ENCODE assay signal across 8 cellular contexts in the genomic region with DNA sequence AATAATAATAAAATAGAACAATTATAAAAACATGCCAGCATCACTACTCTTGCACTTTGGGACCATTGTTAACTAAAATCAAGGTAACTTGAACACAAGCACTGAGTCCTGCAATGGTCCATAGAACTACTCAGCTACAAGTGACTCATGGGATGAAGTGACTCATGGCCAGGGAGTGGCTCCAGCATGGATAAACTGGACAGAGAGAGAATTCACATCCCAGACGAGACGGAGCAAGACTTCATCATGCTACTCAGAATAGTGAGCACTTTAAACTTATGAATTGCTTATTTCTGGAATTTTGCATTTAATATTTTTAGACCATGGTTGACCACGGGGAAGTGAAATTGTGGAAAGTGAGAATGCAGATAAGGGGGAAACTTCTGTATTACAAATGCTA. TPM values are rescaled to one million over a fixed set of nuclear protein-coding genes. Genes with fewer than 3 reads are reported as not detected.
A peak's percentile ranks its signal among the peaks of the same experiment; 100 is the strongest.
DNase-seq lines count a peak whose midpoint lies in the region; FAIRE-seq and TF ChIP-seq lines count a peak whose summit lies in the region.
"Not testable (repeated sequence)": the region's sequence is repeated elsewhere in the genome, so short reads cannot be mapped to it uniquely, and the experiment has no call there.

No MANE protein-coding gene starts in this region.

- intact Hi-C loops in endothelial cell of umbilical vein (cut with micrococcal nuclease) = not testable (repeated sequence)

- H3K36me3 ChIP-seq in endothelial cell of umbilical vein (ENCODE audit: control insufficient read depth in 2 of 2, extremely low read depth in 1 of 2, insufficient read depth in 2 of 2, low read length in 2 of 2); keratinocyte (ENCODE audit: control insufficient read depth in 2 of 2, extremely low read depth in 1 of 2, insufficient read depth in 2 of 2, low read length in 2 of 2): not testable (repeated sequence)

- peak; percentile 88 for FAIRE-seq in endothelial cell of umbilical vein (lab: Jason Lieb, UNC)
- FAIRE-seq in keratinocyte (lab: Jason Lieb, UNC) = peak; percentile 98

- CTCF ChIA-PET in endothelial cell of umbilical vein (lab: Charles Lee) = interaction anchor here (0.8 to 6.6 kb wide), 3 partner anchors 12 to 200 kb away, joined by 3 to 32 read pairs (median 3); no protein-coding TSS in a partner anchor

- H3K4me2 ChIP-seq in endothelial cell of umbilical vein (ENCODE audit: insufficient read depth, low read length); keratinocyte (ENCODE audit: control insufficient read depth, extremely low read depth, insufficient read depth, low read depth, low read length): not testable (repeated sequence)

- dilution Hi-C loops in endothelial cell of umbilical vein (cut with MboI; ENCODE audit: extremely low pct_ligation_motif_present, low sequenced_read_pairs); keratinocyte (cut with MboI; ENCODE audit: extremely low pct_ligation_motif_present, low sequenced_read_pairs): not testable (repeated sequence)

- not testable (repeated sequence) for H3K4me1 ChIP-seq in endothelial cell of umbilical vein (ENCODE audit: control insufficient read depth, extremely low read depth, insufficient read depth, low read length); keratinocyte (ENCODE audit: control insufficient read depth, extremely low read depth, insufficient read depth, low read length)

- in situ Hi-C loops in ACHN (cut with HindIII; ENCODE audit: low pct_ligation_motif_present, low pct_unique_long_range_greater_than_20kb, low sequenced_read_pairs) = not testable (repeated sequence)

- not testable (repeated sequence) for H3K79me2 ChIP-seq in endothelial cell of umbilical vein (ENCODE audit: control insufficient read depth, insufficient read depth, low read length); keratinocyte (ENCODE audit: control insufficient read depth, insufficient read depth, low read length)

- not testable (repeated sequence) for H3K9ac ChIP-seq in endothelial cell of umbilical vein (replicated peaks; ENCODE audit: extremely low read depth, insufficient read depth, low read length); keratinocyte (ENCODE audit: control insufficient read depth, extremely low read depth, insufficient read depth, low read length)

- not testable (repeated sequence) for H3K4me3 ChIP-seq in endothelial cell of umbilical vein (replicated peaks in 1 of 3; ENCODE audit: insufficient read depth in 1 of 3, low read depth in 1 of 3, low read length in 3 of 3); keratinocyte (ENCODE audit: control insufficient read depth in 2 of 3, extremely low read depth in 1 of 3, insufficient read depth in 2 of 3, low read depth in 1 of 3, low read length in 3 of 3); skeletal muscle cell (ENCODE audit: low read depth, low read length)

- H3K27me3 ChIP-seq in endothelial cell of umbilical vein (ENCODE audit: control insufficient read depth in 2 of 2, insufficient read depth in 2 of 2, low read length in 2 of 2); keratinocyte (ENCODE audit: control insufficient read depth, extremely low read depth, insufficient read depth, low read length): not testable (repeated sequence)

- H2AFZ ChIP-seq in endothelial cell of umbilical vein (ENCODE audit: low read depth, low read length); keratinocyte (ENCODE audit: control insufficient read depth, low read length): not testable (repeated sequence)

- not testable (repeated sequence) for TF ChIP-seq POLR2A in endothelial cell of umbilical vein (IDR thresholded peaks at IDR 0.05; ENCODE audit: low read depth, low read length)

- DNase-seq in ACHN (peak; percentile 48), ELR (ENCODE audit: low read depth) (peak; percentile 73), LHCN-M2 (ENCODE audit: low read depth) (peak; percentile 62), RKO (ENCODE audit: low spot score) (peak; percentile 61), amniotic stem cell (lab: John Stamatoyannopoulos, UW) (peak; percentile 8), endothelial cell of umbilical vein (ENCODE audit: low read depth, low spot score) (peak; percentile 10), skeletal muscle cell (ENCODE audit: low read depth) (peak; percentile 23)
- DNase-seq in keratinocyte (ENCODE audit: low read depth, low spot score) = not testable (repeated sequence)

- POLR2A ChIA-PET in endothelial cell of umbilical vein (lab: Charles Lee) = not testable (repeated sequence)

- H3K27ac ChIP-seq in endothelial cell of umbilical vein (ENCODE audit: insufficient read depth, low read depth, low read length); keratinocyte (ENCODE audit: control insufficient read depth, insufficient read depth, low read length): not testable (repeated sequence)

- not testable (repeated sequence) for H3K9me1 ChIP-seq in endothelial cell of umbilical vein (replicated peaks; ENCODE audit: control insufficient read depth, extremely low read depth, insufficient read depth, low read length); keratinocyte (ENCODE audit: control insufficient read depth, extremely low read depth, insufficient read depth, low read length)

- TF ChIP-seq CTCF in endothelial cell of umbilical vein (IDR thresholded peaks at IDR 0.05; ENCODE audit: extremely low read depth in 1 of 2, insufficient read depth in 1 of 2, low read depth in 1 of 2, low read length in 2 of 2); keratinocyte (optimal IDR thresholded peaks at IDR 0.05 in 1 of 3, IDR thresholded peaks at IDR 0.05 in 1 of 3, conservative IDR thresholded peaks at IDR 0.05 in 1 of 3; ENCODE audit: extremely low read depth in 1 of 3, insufficient read depth in 2 of 3, low read length in 3 of 3): not testable (repeated sequence)

- H3K9me3 ChIP-seq in endothelial cell of umbilical vein (replicated peaks; ENCODE audit: control insufficient read depth, insufficient read depth, low read length); keratinocyte (ENCODE audit: control insufficient read depth, low read depth, low read length): not testable (repeated sequence)

- H4K20me1 ChIP-seq in endothelial cell of umbilical vein (replicated peaks; ENCODE audit: control insufficient read depth, extremely low read depth, insufficient read depth, low read length); keratinocyte (ENCODE audit: control insufficient read depth, extremely low read depth, insufficient read depth, low read length): not testable (repeated sequence)

- not testable (repeated sequence) for BruUV-seq in endothelial cell of umbilical vein (replicated peaks; lab: Mats Ljungman, UMichigan)

TF ChIP-seq in endothelial cell of umbilical vein, 7 proteins besides CTCF, POLR2A, EP300 and RAD21:
- TF ChIP-seq FOS (IDR thresholded peaks at IDR 0.05; ENCODE audit: borderline replicate concordance, insufficient read depth, low read length) = peak; percentile 42

RNA-seq across cellular contexts. Expression of a gene that starts 15.6 kb away (rescaled TPM):
- total RNA-seq in LHCN-M2 (2014; rRNA removed) = 14.6 and 16.1 TPM in 2 replicates
- 4.2 TPM for polyA plus RNA-seq in LHCN-M2 (2012)
- total RNA-seq in endothelial cell of umbilical vein = 11.0 and 11.3 TPM in 2 replicates
- polyA plus RNA-seq in endothelial cell of umbilical vein = 9.1 and 10.1 TPM in 2 replicates
- polyA plus RNA-seq in endothelial cell of umbilical vein (2011; cell fraction: cytosol; rRNA removed) = 10.5 and 13.4 TPM in 2 replicates
- polyA plus RNA-seq in endothelial cell of umbilical vein (2011; cell fraction: nucleus; rRNA removed) = 14.8 and 20.3 TPM in 2 replicates
- polyA plus RNA-seq in endothelial cell of umbilical vein (2012) = 8.2 and 13.5 TPM in 2 replicates
- 7.6 and 11.2 TPM in 2 replicates for polyA minus RNA-seq in endothelial cell of umbilical vein
- polyA minus RNA-seq in endothelial cell of umbilical vein (2011; cell fraction: cytosol; rRNA and poly(A)+ RNA removed) = 7.8 TPM
- polyA minus RNA-seq in endothelial cell of umbilical vein (2011; cell fraction: nucleus; rRNA and poly(A)+ RNA removed) = 5.8 and 11.2 TPM in 2 replicates
- 27.0 to 36.6 TPM (median 31.0 TPM) in 3 replicates for polyA plus RNA-seq in keratinocyte
- 4.1 TPM for polyA plus RNA-seq in keratinocyte (2011; ENCODE audit: low read depth)
- 20.7 and 36.3 TPM in 2 replicates for polyA plus RNA-seq in keratinocyte (2011; cell fraction: cytosol; rRNA removed)
- polyA plus RNA-seq in keratinocyte (2011; cell fraction: nucleus; rRNA removed) = 27.2 and 30.9 TPM in 2 replicates
- 5.8 and 12.3 TPM in 2 replicates for polyA plus RNA-seq in keratinocyte (2012; ENCODE audit: low replicate concordance)
- polyA minus RNA-seq in keratinocyte = 16.9 to 28.5 TPM (median 24.6 TPM) in 3 replicates
- polyA minus RNA-seq in keratinocyte (2011; cell fraction: cytosol; rRNA and poly(A)+ RNA removed) = 11.7 TPM
- polyA minus RNA-seq in keratinocyte (2011; cell fraction: nucleus; rRNA and poly(A)+ RNA removed) = 9.2 and 15.9 TPM in 2 replicates
